10 cellular contexts compared by ENCODE assay signal in genomic region chr18:70036771-70037452, GRCh38.
DNase-seq lines count a peak whose midpoint lies in the region; ATAC-seq, FAIRE-seq and TF ChIP-seq lines count a peak whose summit lies in the region.
"Had no signal": no experiment of that assay in that cellular context is flagged by ENCODE, and none has a peak within 500 bp of the region (broad histone marks: within the 10 kb centered on the region; RNA-seq: fewer than 3 reads in every experiment).

No MANE protein-coding gene starts in this region.

- TF ChIP-seq POLR2A in GM12878 (IDR thresholded peaks at IDR 0.05; ENCODE audit: low read depth, low read length), result peak; percentile 53; the same call in 1 of the 2 replicates

- H3K27ac ChIP-seq in GM12878 (ENCODE audit: control insufficient read depth, insufficient read depth), result peak overlapping the region; percentile 61

- CTCF ChIA-PET in GM12878 (lab: Yijun Ruan, JAX), result interaction anchor here (1.0 to 2.6 kb wide), 3 partner anchors 16 to 185 kb away, joined by 3 to 8 read pairs (median 3); no protein-coding TSS in a partner anchor
- CTCF ChIA-PET in HEK293T (lab: Yijun Ruan, JAX), result no interaction called here

- no peaks in the 10 kb centered on the region for H4K20me1 ChIP-seq in GM12878 (ENCODE audit: control insufficient read depth, insufficient read depth)

- H3K4me1 ChIP-seq in GM12878 (ENCODE audit: control insufficient read depth, insufficient read depth, low read length), result peaks cover 21% of the 10 kb centered on the region

- FAIRE-seq in GM12878 (lab: Jason Lieb, UNC), result peak; percentile 77
- FAIRE-seq: frontal cortex had no signal

- RAD21 ChIA-PET in GM12878 (lab: Charles Lee; ENCODE audit: unreplicated experiment), result interaction anchor here (0.9 to 2.6 kb wide), 8 partner anchors 8 to 139 kb away, joined by 3 to 12 read pairs (median 6); no protein-coding TSS in a partner anchor

- peak; percentile 99 for ATAC-seq in GM18502 (IDR thresholded peaks at IDR 0.05; ENCODE audit: poor library complexity, unreplicated experiment)
- ATAC-seq in HG03066 (IDR thresholded peaks at IDR 0.05; ENCODE audit: low read depth, unreplicated experiment), result peak; percentile 99
- ATAC-seq in GM12878, result peak; percentile 97

- peak; percentile 68 to 85 for TF ChIP-seq EP300 in GM12878 (IDR thresholded peaks at IDR 0.05; ENCODE audit: borderline replicate concordance in 1 of 2, control insufficient read depth in 1 of 2, low read depth in 2 of 2, low read length in 2 of 2)

- peak overlapping the region; percentile 39 for H3K4me2 ChIP-seq in GM12878 (ENCODE audit: control insufficient read depth, insufficient read depth)

- TF ChIP-seq RAD21 in GM12878 (IDR thresholded peaks at IDR 0.05; ENCODE audit: insufficient read depth, low read depth, low read length), result no peak

- H3K27me3 ChIP-seq in GM12878 (replicated peaks in 1 of 2; ENCODE audit: control insufficient read depth in 2 of 2, insufficient read depth in 2 of 2, low read length in 1 of 2), result no peaks in the 10 kb centered on the region

- H3K36me3 ChIP-seq in GM12878 (ENCODE audit: control insufficient read depth in 2 of 2, insufficient read depth in 2 of 2, low read length in 1 of 2), result peaks cover 0 to 7% of the 10 kb centered on the region in 2 experiments; a peak in 2 of 4 replicates

- no peaks in the 10 kb centered on the region; the same call in 1 of the 3 replicates for H3K9me3 ChIP-seq in GM12878 (replicated peaks; ENCODE audit: control insufficient read depth, insufficient read depth, low read length)

- H3K9ac ChIP-seq in GM12878 (ENCODE audit: control insufficient read depth, insufficient read depth, low read length), result peak overlapping the region; percentile 24; the same call in 1 of the 2 replicates

- peak overlapping the region; percentile 38 for H2AFZ ChIP-seq in GM12878 (ENCODE audit: control insufficient read depth, low read depth, low read length)

- H3K79me2 ChIP-seq in GM12878 (ENCODE audit: control insufficient read depth, insufficient read depth, low read length), result no peaks in the 10 kb centered on the region; the same call in 1 of the 2 replicates

- no peak overlapping the region for H3K4me3 ChIP-seq in GM12878

- SMC1A ChIA-PET in GM12878 (lab: Charles Lee; ENCODE audit: uncharacterized antibody, unreplicated experiment), result interaction anchor here (0.8 to 3.1 kb wide), 17 partner anchors 9 to 191 kb away, joined by 3 to 11 read pairs (median 4); no protein-coding TSS in a partner anchor

- peak; percentile 60 for DNase-seq in GM20000 (ENCODE audit: low spot score)
- DNase-seq in GM12878 (ENCODE audit: low read depth, low spot score), result peak; percentile 79
- no peak for DNase-seq in activated CD4-positive, alpha-beta T cell treated with anti-CD3 and anti-CD28 coated beads, Interleukin-2, amount 50 U/mL, for 4 hours
- DNase-seq in stimulated activated CD4-positive, alpha-beta T cell treated with anti-CD3 and anti-CD28 coated beads, Interleukin-4, amount 100 ng/mL, for 4 hours, result no peak
- no peak for DNase-seq in HEK293T (ENCODE audit: extremely low spot score)
- no peak for DNase-seq in NCI-H1930 (lab: John Stamatoyannopoulos, UW)
- DNase-seq: DMS 273 treated with DMSO at 0.1 percent for 48 hours had no signal

- POLR2A ChIA-PET in GM12878 (lab: Charles Lee), result interaction anchor here (0.5 to 1.2 kb wide), 5 partner anchors 9 to 169 kb away, joined by 3 to 4 read pairs (median 3); no protein-coding TSS in a partner anchor
- POLR2A ChIA-PET in HEK293T (lab: Yijun Ruan, JAX), result no interaction called here

- TF ChIP-seq CTCF in GM20000 (IDR thresholded peaks at IDR 0.05; ENCODE audit: extremely low read depth, missing control alignments), result no peak
- TF ChIP-seq CTCF in GM12878 (IDR thresholded peaks at IDR 0.05 in 2 of 3, conservative IDR thresholded peaks at IDR 0.05 in 1 of 3; ENCODE audit: control insufficient read depth in 2 of 3, extremely low read depth in 1 of 3, insufficient read depth in 1 of 3, low read depth in 3 of 3, low read length in 3 of 3), result no peak

- WGBS in GM12878 (ENCODE audit: insufficient coverage, insufficient replicate concordance, low lambda C conversion rate, missing lambda C conversion rate), result 28% methylated on average over 9 of the region's 9 CpGs

- in situ Hi-C loops in GM12878 (cut with MboI), result no loop called here

- intact Hi-C loops in GM12878 (cut with micrococcal nuclease; ENCODE audit: unreplicated experiment), result loop anchor here (2.0 to 5.0 kb wide), 2 partner anchors 90 to 140 kb away; partner anchors contain the start of gene CD226

- no TSS peak for BruUV-seq in GM12878 (replicated peaks; lab: Mats Ljungman, UMichigan)

TF ChIP-seq in GM12878, 131 proteins besides CTCF, POLR2A, EP300 and RAD21 (continues in another document):
- TF ChIP-seq EZH2 (IDR thresholded peaks at IDR 0.05; ENCODE audit: borderline replicate concordance, control insufficient read depth, low read depth, low read length), result no peak
- TF ChIP-seq HDGF (IDR thresholded peaks at IDR 0.05), result peak; percentile 58; the same call in 1 of the 2 replicates
- no peak for TF ChIP-seq ZNF274 (IDR thresholded peaks at IDR 0.05; ENCODE audit: insufficient read depth, insufficient read length)
- TF ChIP-seq, protein P1, sequence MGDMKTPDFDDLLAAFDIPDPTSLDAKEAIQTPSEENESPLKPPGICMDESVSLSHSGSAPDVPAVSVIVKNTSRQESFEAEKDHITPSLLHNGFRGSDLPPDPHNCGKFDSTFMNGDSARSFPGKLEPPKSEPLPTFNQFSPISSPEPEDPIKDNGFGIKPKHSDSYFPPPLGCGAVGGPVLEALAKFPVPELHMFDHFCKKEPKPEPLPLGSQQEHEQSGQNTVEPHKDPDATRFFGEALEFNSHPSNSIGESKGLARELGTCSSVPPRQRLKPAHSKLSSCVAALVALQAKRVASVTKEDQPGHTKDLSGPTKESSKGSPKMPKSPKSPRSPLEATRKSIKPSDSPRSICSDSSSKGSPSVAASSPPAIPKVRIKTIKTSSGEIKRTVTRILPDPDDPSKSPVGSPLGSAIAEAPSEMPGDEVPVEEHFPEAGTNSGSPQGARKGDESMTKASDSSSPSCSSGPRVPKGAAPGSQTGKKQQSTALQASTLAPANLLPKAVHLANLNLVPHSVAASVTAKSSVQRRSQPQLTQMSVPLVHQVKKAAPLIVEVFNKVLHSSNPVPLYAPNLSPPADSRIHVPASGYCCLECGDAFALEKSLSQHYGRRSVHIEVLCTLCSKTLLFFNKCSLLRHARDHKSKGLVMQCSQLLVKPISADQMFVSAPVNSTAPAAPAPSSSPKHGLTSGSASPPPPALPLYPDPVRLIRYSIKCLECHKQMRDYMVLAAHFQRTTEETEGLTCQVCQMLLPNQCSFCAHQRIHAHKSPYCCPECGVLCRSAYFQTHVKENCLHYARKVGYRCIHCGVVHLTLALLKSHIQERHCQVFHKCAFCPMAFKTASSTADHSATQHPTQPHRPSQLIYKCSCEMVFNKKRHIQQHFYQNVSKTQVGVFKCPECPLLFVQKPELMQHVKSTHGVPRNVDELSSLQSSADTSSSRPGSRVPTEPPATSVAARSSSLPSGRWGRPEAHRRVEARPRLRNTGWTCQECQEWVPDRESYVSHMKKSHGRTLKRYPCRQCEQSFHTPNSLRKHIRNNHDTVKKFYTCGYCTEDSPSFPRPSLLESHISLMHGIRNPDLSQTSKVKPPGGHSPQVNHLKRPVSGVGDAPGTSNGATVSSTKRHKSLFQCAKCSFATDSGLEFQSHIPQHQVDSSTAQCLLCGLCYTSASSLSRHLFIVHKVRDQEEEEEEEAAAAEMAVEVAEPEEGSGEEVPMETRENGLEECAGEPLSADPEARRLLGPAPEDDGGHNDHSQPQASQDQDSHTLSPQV (IDR thresholded peaks at IDR 0.05), result no peak

TF ChIP-seq in HEK293T, 16 proteins besides CTCF, POLR2A, EP300 and RAD21:
- TF ChIP-seq L3MBTL2 (conservative IDR thresholded peaks at IDR 0.05) (no peak), TARDBP (IDR thresholded peaks at IDR 0.05) (no peak), FOXM1 (IDR thresholded peaks at IDR 0.05; ENCODE audit: borderline replicate concordance) (no peak)

Comparison
In these comparisons a context has a peak if more than half of its experiments do, and no peak if none do; other contexts are left out.
1. DNase-seq: peak in GM20000 (single experiment) and GM12878 (single experiment); none in activated CD4-positive, alpha-beta T cell treated with anti-CD3 and anti-CD28 coated beads, Interleukin-2, amount 50 U/mL, for 4 hours (0 of 2), stimulated activated CD4-positive, alpha-beta T cell treated with anti-CD3 and anti-CD28 coated beads, Interleukin-4, amount 100 ng/mL, for 4 hours (0 of 2), HEK293T (single experiment) and NCI-H1930 (0 of 2).
2. Peak in every context shown above with its lines, with median percentiles within 50 percentile points of each other: ATAC-seq.